ENCODE assay signal across 1 cellular context in genomic region chr20:2032168-2032567, GRCh38.
TF ChIP-seq lines count a peak whose summit lies in the region.

No MANE protein-coding gene starts in this region.

TF ChIP-seq in HepG2, 621 proteins besides CTCF, POLR2A, EP300 and RAD21 (continued from another document):
- TF ChIP-seq, protein P1, sequence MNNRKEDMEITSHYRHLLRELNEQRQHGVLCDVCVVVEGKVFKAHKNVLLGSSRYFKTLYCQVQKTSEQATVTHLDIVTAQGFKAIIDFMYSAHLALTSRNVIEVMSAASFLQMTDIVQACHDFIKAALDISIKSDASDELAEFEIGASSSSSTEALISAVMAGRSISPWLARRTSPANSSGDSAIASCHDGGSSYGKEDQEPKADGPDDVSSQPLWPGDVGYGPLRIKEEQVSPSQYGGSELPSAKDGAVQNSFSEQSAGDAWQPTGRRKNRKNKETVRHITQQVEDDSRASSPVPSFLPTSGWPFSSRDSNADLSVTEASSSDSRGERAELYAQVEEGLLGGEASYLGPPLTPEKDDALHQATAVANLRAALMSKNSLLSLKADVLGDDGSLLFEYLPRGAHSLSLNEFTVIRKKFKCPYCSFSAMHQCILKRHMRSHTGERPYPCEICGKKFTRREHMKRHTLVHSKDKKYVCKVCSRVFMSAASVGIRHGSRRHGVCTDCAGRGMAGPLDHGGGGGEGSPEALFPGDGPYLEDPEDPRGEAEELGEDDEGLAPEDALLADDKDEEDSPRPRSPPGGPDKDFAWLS (CRISPR knock-in tag; IDR thresholded peaks at IDR 0.05; ENCODE audit: borderline replicate concordance), result no peak
